20 cellular contexts compared by ENCODE assay signal in the genomic region with DNA sequence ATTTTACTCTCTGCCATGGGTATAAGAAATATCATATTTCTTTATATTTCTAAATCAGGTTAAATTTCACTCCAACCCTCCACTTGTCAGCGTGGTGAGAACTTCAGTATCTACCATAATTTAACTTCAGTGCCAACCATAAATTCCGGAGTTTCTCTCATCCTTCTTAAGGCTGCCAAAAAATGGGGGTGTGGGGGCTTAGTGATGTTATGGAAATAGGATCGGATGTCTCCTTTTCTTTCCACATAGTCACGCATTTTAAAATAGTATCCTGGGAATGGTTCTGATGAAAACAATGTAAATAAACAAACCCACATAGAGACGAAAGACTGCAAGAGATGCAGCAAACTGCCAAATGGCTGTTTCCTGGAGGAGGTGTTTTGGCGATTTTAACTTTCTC. TPM values are rescaled to one million over a fixed set of nuclear protein-coding genes. Genes with fewer than 3 reads are reported as not detected.
"Had no signal": no experiment of that assay in that cellular context is flagged by ENCODE, and none has a peak within 500 bp of the region (broad histone marks: within the 10 kb centered on the region; RNA-seq: fewer than 3 reads in every experiment).

No MANE protein-coding gene starts in this region.

- H3K4me3 ChIP-seq: body of pancreas, gastrocnemius medialis, heart left ventricle, pancreas, sigmoid colon had no signal

- DNase-seq: activated CD4-positive, alpha-beta T cell treated with anti-CD3 and anti-CD28 coated beads, Interleukin-2, amount 10 ng/mL, durations not matched to agents 24 days and 14 days; activated CD4-positive, CD25-positive, alpha-beta regulatory T cell; activated CD8-positive, alpha-beta memory T cell treated with anti-CD3 and anti-CD28 coated beads, Interleukin-2, amount 50 U/mL, for 4 hours; activated CD8-positive, alpha-beta T cell treated with anti-CD3 and anti-CD28 coated beads, Interleukin-2, amount 10 ng/mL, durations not matched to agents 7 days and 5 days; activated effector memory CD4-positive, alpha-beta T cell treated with anti-CD3 and anti-CD28 coated beads, Interleukin-2, amount 50 U/mL, for 16 hours; activated T-cell treated with anti-CD3 and anti-CD28 coated beads, Interleukin-2, amount 50 U/mL, for 48 hours; amygdala; body of pancreas; dermis blood vessel endothelial cell; effector memory CD8-positive, alpha-beta T cell; gastrocnemius medialis; heart left ventricle; mammary epithelial cell; naive thymus-derived CD4-positive, alpha-beta T cell; pancreas; sigmoid colon; stimulated activated CD4-positive, alpha-beta T cell treated with anti-CD3 and anti-CD28 coated beads, Interleukin-12 subunit alpha, Interleukin-12 subunit beta, amount 100 ng/mL, for 4 hours had no signal

- H3K4me1 ChIP-seq: body of pancreas, pancreas, sigmoid colon had no signal

- H3K36me3 ChIP-seq: gastrocnemius medialis, heart left ventricle, pancreas, sigmoid colon had no signal

- H3K27ac ChIP-seq: body of pancreas, gastrocnemius medialis, heart left ventricle, pancreas, sigmoid colon had no signal

- H3K27me3 ChIP-seq: body of pancreas, gastrocnemius medialis, pancreas had no signal

- ATAC-seq: activated CD8-positive, alpha-beta T cell treated with anti-CD3 and anti-CD28 coated beads, Interleukin-2, amount 10 ng/mL, durations not matched to agents 7 days and 5 days; activated naive CD4-positive, alpha-beta T cell treated with anti-CD3 and anti-CD28 coated beads, Interleukin-2, amount 50 U/mL, for 72 hours; body of pancreas; effector memory CD8-positive, alpha-beta T cell; gastrocnemius medialis; naive thymus-derived CD4-positive, alpha-beta T cell; pancreas; stimulated activated effector memory CD8-positive, alpha-beta T cell treated with anti-CD3 and anti-CD28 coated beads, Interleukin-12 subunit alpha, Interleukin-12 subunit beta, amount 100 ng/mL, for 72 hours had no signal

- H3K9me3 ChIP-seq: body of pancreas, gastrocnemius medialis, pancreas had no signal

RNA-seq across cellular contexts. Expression of a gene that starts 12.9 kb away (rescaled TPM):
- total RNA-seq: activated CD4-positive, alpha-beta T cell treated with anti-CD3 and anti-CD28 coated beads, Interleukin-2, amount 10 ng/mL, durations not matched to agents 24 days and 14 days; activated CD8-positive, alpha-beta T cell treated with anti-CD3 and anti-CD28 coated beads, Interleukin-2, amount 10 ng/mL, durations not matched to agents 7 days and 5 days; activated naive CD4-positive, alpha-beta T cell treated with anti-CD3 and anti-CD28 coated beads, Interleukin-2, amount 50 U/mL, for 72 hours; fibroblast of lung; heart left ventricle; mammary epithelial cell; naive thymus-derived CD4-positive, alpha-beta T cell had no signal
- polyA plus RNA-seq: fibroblast of lung; mammary epithelial cell; naive thymus-derived CD4-positive, alpha-beta T cell had no signal
